Comparison of ENCODE assay signal across 25 cellular contexts in genomic region chr17:27832851-27833250, GRCh38. TPM values are rescaled to one million over a fixed set of nuclear protein-coding genes. Genes with fewer than 3 reads are reported as not detected.
"Had no signal": no experiment of that assay in that cellular context is flagged by ENCODE, and none has a peak within 500 bp of the region (broad histone marks: within the 10 kb centered on the region; RNA-seq: fewer than 3 reads in every experiment).

No MANE protein-coding gene starts in this region.

- H3K36me3 ChIP-seq: colonic mucosa, esophagus muscularis mucosa, esophagus squamous epithelium, gastrocnemius medialis, gastroesophageal sphincter, heart left ventricle, heart right ventricle had no signal

- ATAC-seq: effector memory CD8-positive, alpha-beta T cell; esophagus mucosa; foreskin keratinocyte; gastrocnemius medialis; gastroesophageal sphincter; heart left ventricle; heart right ventricle had no signal

- H3K27me3 ChIP-seq: colonic mucosa, dorsolateral prefrontal cortex, esophagus muscularis mucosa, gastrocnemius medialis, gastroesophageal sphincter, heart left ventricle, heart right ventricle had no signal

- H3K4me1 ChIP-seq: colonic mucosa, esophagus muscularis mucosa, esophagus squamous epithelium, gastrocnemius medialis, gastroesophageal sphincter, heart left ventricle had no signal

- DNase-seq: colonic mucosa; cortex of kidney; dermis blood vessel endothelial cell; dorsolateral prefrontal cortex; effector CD4-positive, alpha-beta T cell; effector CD8-positive, alpha-beta T cell; effector memory CD4-positive, alpha-beta T cell; effector memory CD8-positive, alpha-beta T cell; endodermal cell; erythroblast; esophagus squamous epithelium; foreskin fibroblast; foreskin keratinocyte; foreskin melanocyte; gastrocnemius medialis; glutamatergic neuron; head of caudate nucleus; heart left ventricle; heart right ventricle had no signal

- H3K9me3 ChIP-seq: colonic mucosa, esophagus muscularis mucosa, esophagus squamous epithelium, gastrocnemius medialis, gastroesophageal sphincter, heart left ventricle, heart right ventricle had no signal

- H3K4me3 ChIP-seq: colonic mucosa, coronary artery, dorsolateral prefrontal cortex, esophagus muscularis mucosa, esophagus squamous epithelium, gastrocnemius medialis, gastroesophageal sphincter, heart left ventricle, heart right ventricle had no signal

- H3K27ac ChIP-seq: colonic mucosa, coronary artery, dorsolateral prefrontal cortex, epithelial cell of prostate, esophagus muscularis mucosa, esophagus squamous epithelium, foreskin keratinocyte, gastrocnemius medialis, gastroesophageal sphincter, heart left ventricle, heart right ventricle had no signal

RNA-seq across cellular contexts. Expression of gene NOS2, which starts 32.5 kb away (rescaled TPM):
- polyA plus RNA-seq: fibroblast of lung, foreskin keratinocyte had no signal
